ENCODE assay signal across 15 cellular contexts in genomic region chr19:2037676-2038255, GRCh38. TPM values are rescaled to one million over a fixed set of nuclear protein-coding genes. Genes with fewer than 3 reads are reported as not detected.
A peak's percentile ranks its signal among the peaks of the same experiment; 100 is the strongest.
DNase-seq lines count a peak whose midpoint lies in the region; FAIRE-seq and TF ChIP-seq lines count a peak whose summit lies in the region.
"Had no signal": no experiment of that assay in that cellular context is flagged by ENCODE, and none has a peak within 500 bp of the region (broad histone marks: within the 10 kb centered on the region; RNA-seq: fewer than 3 reads in every experiment).

No MANE protein-coding gene starts in this region.

- H3K9me3 ChIP-seq in DOHH2 (ENCODE audit: control insufficient read depth, insufficient read depth, low read length) (no peaks in the 10 kb centered on the region), Karpas-422 (ENCODE audit: low read length) (no peaks in the 10 kb centered on the region), endothelial cell of umbilical vein (replicated peaks; ENCODE audit: control insufficient read depth, insufficient read depth, low read length) (no peaks in the 10 kb centered on the region), spleen (peaks cover 4 to 13% (median 9%) of the 10 kb centered on the region in 8 donors)

- 73 to 84% (median 81%) methylated on average over 21 to 23 of the region's 23 CpGs for WGBS in spleen, 5 donors

- CTCF ChIA-PET in endothelial cell of umbilical vein (lab: Charles Lee), result interaction anchor here (0.9 to 1.0 kb wide), 2 partner anchors 18 to 32 kb away, joined by 4 read pairs; no protein-coding TSS in a partner anchor

- H3K4me3 ChIP-seq in DOHH2 (ENCODE audit: low read length) (no peak overlapping the region), Karpas-422 (ENCODE audit: low read length) (no peak overlapping the region), endothelial cell of umbilical vein (replicated peaks in 1 of 3; ENCODE audit: insufficient read depth in 1 of 3, low read depth in 1 of 3, low read length in 3 of 3) (no peak overlapping the region), spleen (no peak overlapping the region)
- H3K4me3 ChIP-seq: dorsolateral prefrontal cortex had no signal

- dilution Hi-C loops in endothelial cell of umbilical vein (cut with MboI; ENCODE audit: extremely low pct_ligation_motif_present, low sequenced_read_pairs), result no loop called here

- intact Hi-C loops in endothelial cell of umbilical vein (cut with micrococcal nuclease), result no loop called here
- intact Hi-C loops in spleen (cut with DNase I; ENCODE audit: low total_unique reads), result no loop called here

- H3F3A ChIP-seq in DOHH2 (ENCODE audit: control insufficient read depth, insufficient read depth), result peaks cover 31% of the 10 kb centered on the region

- H3K9ac ChIP-seq in Karpas-422 (ENCODE audit: low read length), result no peak overlapping the region
- no peak overlapping the region for H3K9ac ChIP-seq in endothelial cell of umbilical vein (replicated peaks; ENCODE audit: extremely low read depth, insufficient read depth, low read length)

- peak; percentile 55 for DNase-seq in Karpas-422
- no peak for DNase-seq in endothelial cell of umbilical vein (ENCODE audit: low read depth, low spot score)
- peak; percentile 68 for DNase-seq in spleen
- no peak for DNase-seq in GM13976 (ENCODE audit: low spot score)
- no peak for DNase-seq in NCI-H226
- DNase-seq in NCI-H82 treated with DMSO at 0.1 percent for 48 hours (lab: John Stamatoyannopoulos, UW; ENCODE audit: unreplicated experiment), result no peak
- DNase-seq: C1 segment of cervical spinal cord, DND-41, H7, kidney glomerular epithelial cell, NCI-H2029, NCI-H524 treated with DMSO at 0.1 percent for 48 hours had no signal

- H3K27ac ChIP-seq in DOHH2 (ENCODE audit: low read depth, low read length), result peak overlapping the region; percentile 45; the same call in 1 of the 2 replicates
- peak overlapping the region; percentile 62 for H3K27ac ChIP-seq in Karpas-422 (ENCODE audit: low read length)
- H3K27ac ChIP-seq in endothelial cell of umbilical vein (ENCODE audit: insufficient read depth, low read depth, low read length), result no peak overlapping the region
- H3K27ac ChIP-seq in spleen, result peak overlapping the region in 5 of 8 donors; percentile 48 to 100 (median 98)

- H3K36me3 ChIP-seq in DOHH2 (ENCODE audit: control insufficient read depth, low read length) (peaks cover 53% of the 10 kb centered on the region), Karpas-422 (ENCODE audit: insufficient read depth, low read length) (peaks cover 33% of the 10 kb centered on the region), endothelial cell of umbilical vein (ENCODE audit: control insufficient read depth in 2 of 2, extremely low read depth in 1 of 2, insufficient read depth in 2 of 2, low read length in 2 of 2) (peaks cover 0 to 38% of the 10 kb centered on the region in 2 experiments), spleen (peaks cover 0 to 55% (median 44%) of the 10 kb centered on the region in 6 donors)

- POLR2A ChIA-PET in endothelial cell of umbilical vein (lab: Charles Lee), result no interaction called here

- TF ChIP-seq POLR2A in endothelial cell of umbilical vein (IDR thresholded peaks at IDR 0.05; ENCODE audit: low read depth, low read length), result no peak
- no peak for TF ChIP-seq POLR2A in spleen (IDR thresholded peaks at IDR 0.05)

- H2AFZ ChIP-seq in Karpas-422 (ENCODE audit: low read length) (no peak overlapping the region), endothelial cell of umbilical vein (ENCODE audit: low read depth, low read length) (no peak overlapping the region)

- BruUV-seq in endothelial cell of umbilical vein (replicated peaks; lab: Mats Ljungman, UMichigan), result TSS peak; percentile 55

- H3K27me3 ChIP-seq in DOHH2 (ENCODE audit: control insufficient read depth, low read length), result peaks cover under 1% of the 10 kb centered on the region
- H3K27me3 ChIP-seq in Karpas-422 (ENCODE audit: low read length), result no peaks in the 10 kb centered on the region
- no peaks in the 10 kb centered on the region for H3K27me3 ChIP-seq in endothelial cell of umbilical vein (ENCODE audit: control insufficient read depth in 2 of 2, insufficient read depth in 2 of 2, low read length in 2 of 2)
- no peaks in the 10 kb centered on the region for H3K27me3 ChIP-seq in spleen (replicated peaks in 1 of 7)
- H3K27me3 ChIP-seq: dorsolateral prefrontal cortex had no signal

- no peak for TF ChIP-seq CTCF in DOHH2 (IDR thresholded peaks at IDR 0.05; ENCODE audit: low read depth, low read length, poor library complexity, severe bottlenecking)
- TF ChIP-seq CTCF in endothelial cell of umbilical vein (IDR thresholded peaks at IDR 0.05; ENCODE audit: extremely low read depth in 1 of 2, insufficient read depth in 1 of 2, low read depth in 1 of 2, low read length in 2 of 2), result no peak
- no peak for TF ChIP-seq CTCF in spleen (IDR thresholded peaks at IDR 0.05 in 8 of 11, conservative IDR thresholded peaks at IDR 0.05 in 3 of 11)
- TF ChIP-seq CTCF in GM13976 (IDR thresholded peaks at IDR 0.05; ENCODE audit: borderline replicate concordance, control extremely low read depth, extremely low read depth, insufficient read depth, missing control alignments), result no peak

- no peak for FAIRE-seq in endothelial cell of umbilical vein (lab: Jason Lieb, UNC)
- FAIRE-seq: RCC 7860 had no signal

- H4K20me1 ChIP-seq in DOHH2 (ENCODE audit: control insufficient read depth, insufficient read depth, low read depth, low read length), result peaks cover 23% of the 10 kb centered on the region
- H4K20me1 ChIP-seq in Karpas-422 (ENCODE audit: insufficient read depth, low read depth, low read length), result peaks cover 26% of the 10 kb centered on the region
- no peaks in the 10 kb centered on the region for H4K20me1 ChIP-seq in endothelial cell of umbilical vein (replicated peaks; ENCODE audit: control insufficient read depth, extremely low read depth, insufficient read depth, low read length)

- no peaks in the 10 kb centered on the region for H3K9me1 ChIP-seq in endothelial cell of umbilical vein (replicated peaks; ENCODE audit: control insufficient read depth, extremely low read depth, insufficient read depth, low read length)

- H3K4me1 ChIP-seq in DOHH2 (ENCODE audit: control insufficient read depth, low read length), result peaks cover 70% of the 10 kb centered on the region
- H3K4me1 ChIP-seq in Karpas-422 (ENCODE audit: low read length), result peaks cover 57% of the 10 kb centered on the region
- peaks cover 10% of the 10 kb centered on the region for H3K4me1 ChIP-seq in endothelial cell of umbilical vein (ENCODE audit: control insufficient read depth, extremely low read depth, insufficient read depth, low read length)
- peaks cover 35 to 89% (median 73%) of the 10 kb centered on the region in 6 donors for H3K4me1 ChIP-seq in spleen

- H3K79me2 ChIP-seq in DOHH2 (ENCODE audit: control insufficient read depth, low read length) (peaks cover 18% of the 10 kb centered on the region), Karpas-422 (ENCODE audit: low read length) (no peaks in the 10 kb centered on the region), endothelial cell of umbilical vein (ENCODE audit: control insufficient read depth, insufficient read depth, low read length) (no peaks in the 10 kb centered on the region)

- H3K9me2 ChIP-seq in DOHH2 (replicated peaks; ENCODE audit: control insufficient read depth, low read length) (no peaks in the 10 kb centered on the region), Karpas-422 (replicated peaks; ENCODE audit: insufficient read depth, low read length) (no peaks in the 10 kb centered on the region)

- in situ Hi-C loops in GM13976 (cut with MboI; ENCODE audit: low sequenced_read_pairs, unreplicated experiment), result no loop called here

- H3K4me2 ChIP-seq in DOHH2 (ENCODE audit: low read length), result peak overlapping the region; percentile 41
- H3K4me2 ChIP-seq in Karpas-422 (ENCODE audit: low read depth, low read length, poor library complexity, severe bottlenecking), result no peak overlapping the region
- no peak overlapping the region for H3K4me2 ChIP-seq in endothelial cell of umbilical vein (ENCODE audit: insufficient read depth, low read length)

RNA-seq across cellular contexts. Expression of gene MKNK2, which starts 13.3 kb away (rescaled TPM):
- 526 and 862 TPM in 2 replicates for total RNA-seq in Karpas-422 (2014; rRNA removed; shearing (Covaris generic); ENCODE audit: low replicate concordance)
- 86.1 and 87.5 TPM in 2 replicates for total RNA-seq in endothelial cell of umbilical vein
- polyA plus RNA-seq in endothelial cell of umbilical vein, result 65.1 and 96.2 TPM in 2 replicates
- polyA plus RNA-seq in endothelial cell of umbilical vein (2011; cell fraction: cytosol; rRNA removed), result 48.6 and 60.6 TPM in 2 replicates
- 51.3 and 66.9 TPM in 2 replicates for polyA plus RNA-seq in endothelial cell of umbilical vein (2011; cell fraction: nucleus; rRNA removed)
- 45.6 and 62.3 TPM in 2 replicates for polyA plus RNA-seq in endothelial cell of umbilical vein (2012)
- 49.2 and 82.5 TPM in 2 replicates for polyA minus RNA-seq in endothelial cell of umbilical vein
- polyA minus RNA-seq in endothelial cell of umbilical vein (2011; cell fraction: cytosol; rRNA and poly(A)+ RNA removed), result 111 TPM
- 19.7 and 28.4 TPM in 2 replicates for polyA minus RNA-seq in endothelial cell of umbilical vein (2011; cell fraction: nucleus; rRNA and poly(A)+ RNA removed)
- 100 to 1,000 TPM; 212 to 389 (median 265) TPM for total RNA-seq in spleen
- polyA plus RNA-seq in spleen, result 100 to 1,000 TPM in 1 of 3 donors, 10 to 100 TPM in 2; 88.2 to 154 (median 90.0) TPM

RNA-seq across cellular contexts. Expression of gene BTBD2, which starts 22.3 kb away (rescaled TPM):
- 66.8 and 112 TPM in 2 replicates for total RNA-seq in Karpas-422 (2014; rRNA removed; shearing (Covaris generic); ENCODE audit: low replicate concordance)
- total RNA-seq in endothelial cell of umbilical vein (73.1 and 78.2 TPM in 2 replicates), spleen (10 to 100 TPM; 47.6 to 77.1 (median 65.5) TPM)
- polyA plus RNA-seq in endothelial cell of umbilical vein (59.2 and 76.1 TPM in 2 replicates), spleen (10 to 100 TPM; 29.1 to 53.0 (median 31.2) TPM)
- 25.7 and 39.0 TPM in 2 replicates for polyA plus RNA-seq in endothelial cell of umbilical vein (2011; cell fraction: cytosol; rRNA removed)
- polyA plus RNA-seq in endothelial cell of umbilical vein (2011; cell fraction: nucleus; rRNA removed), result 28.3 and 30.7 TPM in 2 replicates
- 70.1 and 98.8 TPM in 2 replicates for polyA plus RNA-seq in endothelial cell of umbilical vein (2012)
- 30.8 and 35.3 TPM in 2 replicates for polyA minus RNA-seq in endothelial cell of umbilical vein
- 32.0 TPM for polyA minus RNA-seq in endothelial cell of umbilical vein (2011; cell fraction: cytosol; rRNA and poly(A)+ RNA removed)
- polyA minus RNA-seq in endothelial cell of umbilical vein (2011; cell fraction: nucleus; rRNA and poly(A)+ RNA removed), result 9.5 and 22.0 TPM in 2 replicates

RNA-seq across cellular contexts. Expression of gene MOB3A, which starts 58.4 kb away (rescaled TPM):
- total RNA-seq in Karpas-422 (2014; rRNA removed; shearing (Covaris generic); ENCODE audit: low replicate concordance), result 153 and 219 TPM in 2 replicates
- total RNA-seq in endothelial cell of umbilical vein (52.4 and 59.7 TPM in 2 replicates), spleen (100 to 1,000 TPM in 5 of 7 donors, 10 to 100 TPM in 2; 80.8 to 161 (median 124) TPM)
- polyA plus RNA-seq in endothelial cell of umbilical vein (46.5 and 50.7 TPM in 2 replicates), spleen (10 to 100 TPM; 24.2 to 48.7 (median 37.6) TPM)
- polyA plus RNA-seq in endothelial cell of umbilical vein (2011; cell fraction: cytosol; rRNA removed), result 38.0 and 38.4 TPM in 2 replicates
- polyA plus RNA-seq in endothelial cell of umbilical vein (2011; cell fraction: nucleus; rRNA removed), result 21.1 and 21.3 TPM in 2 replicates
- polyA plus RNA-seq in endothelial cell of umbilical vein (2012), result 25.2 and 26.3 TPM in 2 replicates
- 39.4 and 61.6 TPM in 2 replicates for polyA minus RNA-seq in endothelial cell of umbilical vein
- polyA minus RNA-seq in endothelial cell of umbilical vein (2011; cell fraction: cytosol; rRNA and poly(A)+ RNA removed), result 12.3 TPM
- 14.1 and 17.6 TPM in 2 replicates for polyA minus RNA-seq in endothelial cell of umbilical vein (2011; cell fraction: nucleus; rRNA and poly(A)+ RNA removed)

RNA-seq across cellular contexts. Expression of gene IZUMO4, which starts 58.9 kb away (rescaled TPM):
- total RNA-seq in Karpas-422 (2014; rRNA removed; shearing (Covaris generic); ENCODE audit: low replicate concordance), result 285 and 487 TPM in 2 replicates
- total RNA-seq in endothelial cell of umbilical vein, result 1.1 and 2.0 TPM in 2 replicates
- polyA plus RNA-seq in endothelial cell of umbilical vein, result 2.0 and 3.2 TPM in 2 replicates
- 0.52 and 0.78 TPM in 2 replicates for polyA plus RNA-seq in endothelial cell of umbilical vein (2011; cell fraction: cytosol; rRNA removed)
- 14.4 and 15.3 TPM in 2 replicates for polyA plus RNA-seq in endothelial cell of umbilical vein (2011; cell fraction: nucleus; rRNA removed)
- polyA plus RNA-seq in endothelial cell of umbilical vein (2012), result 0.87 and 1.3 TPM in 2 replicates
- polyA minus RNA-seq in endothelial cell of umbilical vein, result 1.00 TPM in 1 of 2 replicates, not detected in the other
- polyA minus RNA-seq in endothelial cell of umbilical vein (2011; cell fraction: cytosol; rRNA and poly(A)+ RNA removed), result not detected
- 1.5 TPM in 2 replicates for polyA minus RNA-seq in endothelial cell of umbilical vein (2011; cell fraction: nucleus; rRNA and poly(A)+ RNA removed)
- 1 to 10 TPM; 1.9 to 5.8 (median 3.7) TPM for total RNA-seq in spleen
- 10 to 100 TPM; 13.6 to 25.9 (median 16.7) TPM for polyA plus RNA-seq in spleen

Comparison
In these comparisons a context has a peak if more than half of its experiments do, and no peak if none do; other contexts are left out.
1. DNase-seq: peak in Karpas-422 (single experiment) and spleen (single experiment); none in endothelial cell of umbilical vein (single experiment), GM13976 (single experiment), NCI-H226 (single experiment) and NCI-H82 treated with DMSO at 0.1 percent for 48 hours (single experiment).